In genomic region chr2:29262681-29263260, GRCh38 we compare ENCODE assay signal across 17 cellular contexts.
A peak's percentile ranks its signal among the peaks of the same experiment; 100 is the strongest.
DNase-seq lines count a peak whose midpoint lies in the region.
"Had no signal": no experiment of that assay in that cellular context is flagged by ENCODE, and none has a peak within 500 bp of the region (broad histone marks: within the 10 kb centered on the region; RNA-seq: fewer than 3 reads in every experiment).

No MANE protein-coding gene starts in this region.

- no peak overlapping the region for H3K27ac ChIP-seq in mesendoderm (ENCODE audit: low read depth, low read length)
- H3K27ac ChIP-seq: brain microvascular endothelial cell, C4-2B had no signal

- no peak overlapping the region for H2BK15ac ChIP-seq in mesendoderm (replicated peaks; ENCODE audit: low read depth)

- no peaks in the 10 kb centered on the region for H3K79me1 ChIP-seq in mesendoderm (ENCODE audit: low read length)

- DNase-seq in DMS79 (lab: John Stamatoyannopoulos, UW) (peak; percentile 80), NAMALWA (ENCODE audit: low spot score) (peak; percentile 71), NCI-H526 treated with DMSO at 0.1 percent for 48 hours (lab: John Stamatoyannopoulos, UW) (peak; percentile 46), mesendoderm (peak; percentile 21), RPMI8226 (no peak)
- DNase-seq in activated CD4-positive, alpha-beta T cell treated with anti-CD3 and anti-CD28 coated beads for 4 hours: no peak
- no peak for DNase-seq in activated CD4-positive, alpha-beta T cell treated with anti-CD3 and anti-CD28 coated beads for 48 hours
- DNase-seq: activated naive CD4-positive, alpha-beta T cell treated with anti-CD3 and anti-CD28 coated beads, Interleukin-2, amount 10 ng/mL, durations not matched to agents 7 days and 5 days; brain microvascular endothelial cell; dermis blood vessel endothelial cell; H7; mesenchymal stem cell; NK-92 treated with Interleukin-12 subunit alpha and Interleukin-12 subunit beta, amount 100 ng/mL, for 24 hours; right cardiac atrium; stimulated activated CD8-positive, alpha-beta memory T cell treated with anti-CD3 and anti-CD28 coated beads, Interleukin-4, amount 100 ng/mL, for 48 hours; T-helper 2 cell had no signal

- no peak overlapping the region for H3K9ac ChIP-seq in mesendoderm (ENCODE audit: low read length)

- no peak overlapping the region for H3K56ac ChIP-seq in mesendoderm (ENCODE audit: low read length)

- no peak overlapping the region for H2BK5ac ChIP-seq in mesendoderm (ENCODE audit: low read length)

- no peaks in the 10 kb centered on the region for H3K27me3 ChIP-seq in mesendoderm (ENCODE audit: insufficient read depth, low read length, poor library complexity)
- H3K27me3 ChIP-seq: brain microvascular endothelial cell had no signal

- no peaks in the 10 kb centered on the region for H3K79me2 ChIP-seq in mesendoderm (ENCODE audit: control insufficient read depth, insufficient read depth, low read length)

- H3K23ac ChIP-seq in mesendoderm (ENCODE audit: low read length): no peak overlapping the region

- no peak overlapping the region for H3K18ac ChIP-seq in mesendoderm (ENCODE audit: low read length)

- no peaks in the 10 kb centered on the region for H3K36me3 ChIP-seq in mesendoderm (ENCODE audit: control insufficient read depth, insufficient read depth, low read length)
- H3K36me3 ChIP-seq: brain microvascular endothelial cell had no signal

- H2BK120ac ChIP-seq in mesendoderm (ENCODE audit: low read depth, low read length): no peak overlapping the region

- H3K4me3 ChIP-seq in mesendoderm (ENCODE audit: low read length): no peak overlapping the region

- no peak overlapping the region for H4K5ac ChIP-seq in mesendoderm (ENCODE audit: low read length)

- no peak overlapping the region for H3K4ac ChIP-seq in mesendoderm (ENCODE audit: low read depth, low read length)

- no peak overlapping the region for H2AK5ac ChIP-seq in mesendoderm (ENCODE audit: low read length)

- H3K4me2 ChIP-seq in mesendoderm (ENCODE audit: low read length): no peak overlapping the region

- no peak overlapping the region for H4K8ac ChIP-seq in mesendoderm (ENCODE audit: low read depth, low read length)

- no peaks in the 10 kb centered on the region for H3K4me1 ChIP-seq in mesendoderm (ENCODE audit: control insufficient read depth, low read depth, low read length)

- no CpG with 5 or more reads among the region's 7 CpGs for WGBS in mesendoderm (ENCODE audit: extremely low coverage, insufficient coverage, low lambda C conversion rate)

Comparison
In these comparisons a context has a peak if more than half of its experiments do, and no peak if none do; other contexts are left out.
1. DNase-seq: peak in DMS79 (single experiment), NAMALWA (single experiment), NCI-H526 treated with DMSO at 0.1 percent for 48 hours (single experiment) and mesendoderm (single experiment); none in RPMI8226 (single experiment), activated CD4-positive, alpha-beta T cell treated with anti-CD3 and anti-CD28 coated beads for 4 hours (0 of 2) and activated CD4-positive, alpha-beta T cell treated with anti-CD3 and anti-CD28 coated beads for 48 hours (single experiment).